8 cellular contexts compared by ENCODE assay signal in genomic region chr7:111138196-111138569, GRCh38.
DNase-seq lines count a peak whose midpoint lies in the region; ATAC-seq and TF ChIP-seq lines count a peak whose summit lies in the region.

No MANE protein-coding gene starts in this region.

- H3K4me3 ChIP-seq in fibroblast of pulmonary artery (replicated peaks; ENCODE audit: low read depth, low read length) = no peak overlapping the region

- peak; percentile 43 to 60 for DNase-seq in NOMO-1 (lab: John Stamatoyannopoulos, UW; ENCODE audit: unreplicated experiment in 2 of 2)
- peak; percentile 60 for DNase-seq in activated T-cell treated with anti-CD3 and anti-CD28 coated beads for 24 hours (ENCODE audit: low read depth)
- DNase-seq in fibroblast of pulmonary artery (ENCODE audit: low read depth) = peak; percentile 34
- DNase-seq in stimulated activated CD4-positive, alpha-beta T cell treated with anti-CD3 and anti-CD28 coated beads, Interleukin-2, amount 100 ng/mL, for 24 hours = peak; percentile 62 to 68
- DNase-seq in erythroblast (lab: John Stamatoyannopoulos, UW) = no peak
- DNase-seq in NCI-H1694 (lab: John Stamatoyannopoulos, UW) = no peak

- ATAC-seq in GM18505 (IDR thresholded peaks at IDR 0.05; ENCODE audit: unreplicated experiment) (peak; percentile 98), HG02642 (IDR thresholded peaks at IDR 0.05; ENCODE audit: poor library complexity, unreplicated experiment) (peak; percentile 96)

- TF ChIP-seq CTCF in fibroblast of pulmonary artery (IDR thresholded peaks at IDR 0.05; ENCODE audit: low read length, missing control alignments) = no peak

- TF ChIP-seq POLR2A in GM18505 (IDR thresholded peaks at IDR 0.05; ENCODE audit: borderline replicate concordance, extremely low read depth, insufficient read depth, insufficient read length) (no peak), erythroblast (IDR thresholded peaks at IDR 0.05; ENCODE audit: low read length) (no peak)

Comparison
In these comparisons a context has a peak if more than half of its experiments do, and no peak if none do; other contexts are left out.
1. DNase-seq: peak in NOMO-1 (2 of 2), activated T-cell treated with anti-CD3 and anti-CD28 coated beads for 24 hours (single experiment), fibroblast of pulmonary artery (single experiment) and stimulated activated CD4-positive, alpha-beta T cell treated with anti-CD3 and anti-CD28 coated beads, Interleukin-2, amount 100 ng/mL, for 24 hours (2 of 2); none in erythroblast (0 of 2) and NCI-H1694 (single experiment).